In genomic region chr14:61730756-61731373, GRCh38 we compare ENCODE assay signal across 8 cellular contexts. TPM values are rescaled to one million over a fixed set of nuclear protein-coding genes. Genes with fewer than 3 reads are reported as not detected.
DNase-seq lines count a peak whose midpoint lies in the region; ATAC-seq and TF ChIP-seq lines count a peak whose summit lies in the region.

No MANE protein-coding gene starts in this region.

- H3K4me3 Mint-ChIP-seq in activated naive CD8-positive, alpha-beta T cell treated with anti-CD3 and anti-CD28 coated beads for 36 hours: no peak overlapping the region

- no peak overlapping the region for H3K9ac ChIP-seq in liver (ENCODE audit: low read depth in 1 of 2, low read length in 2 of 2)

- peaks cover 70% of the 10 kb centered on the region for H3K36me3 Mint-ChIP-seq in activated naive CD8-positive, alpha-beta T cell treated with anti-CD3 and anti-CD28 coated beads for 36 hours

- DNase-seq in A673 (ENCODE audit: low spot score): no peak
- DNase-seq in GM13977 (ENCODE audit: low spot score): no peak
- DNase-seq in activated naive CD8-positive, alpha-beta T cell treated with anti-CD3 and anti-CD28 coated beads for 36 hours: no peak
- no peak for DNase-seq in kidney glomerular epithelial cell (lab: John Stamatoyannopoulos, UW)
- no peak for DNase-seq in NCI-H226
- no peak for DNase-seq in effector memory CD4-positive, alpha-beta T cell

- H3K27me3 ChIP-seq in A673 (replicated peaks; ENCODE audit: insufficient read depth, low read depth, low read length, poor library complexity) (no peaks in the 10 kb centered on the region), liver (ENCODE audit: control insufficient read depth in 4 of 4, insufficient read depth in 4 of 4, low read length in 3 of 4) (no peaks in the 10 kb centered on the region)
- H3K27me3 ChIP-seq in effector memory CD4-positive, alpha-beta T cell (replicated peaks; ENCODE audit: control insufficient read depth, insufficient read depth, low read length, poor library complexity, severe bottlenecking): no peaks in the 10 kb centered on the region

- in situ Hi-C loops in GM13977 (cut with MboI; ENCODE audit: low pct_unique_long_range_greater_than_20kb, low sequenced_read_pairs, unreplicated experiment): loop anchor here (10.0 kb wide), 1 partner anchor 266 kb away; no protein-coding TSS in a partner anchor

- H3K4me1 ChIP-seq in A673 (ENCODE audit: insufficient read depth, low read length, poor library complexity, severe bottlenecking) (no peaks in the 10 kb centered on the region), liver (ENCODE audit: control insufficient read depth in 4 of 4, insufficient read depth in 4 of 4, low read length in 3 of 4) (peaks cover 0 to 2% (median 0%) of the 10 kb centered on the region in 4 donors)
- H3K4me1 ChIP-seq in effector memory CD4-positive, alpha-beta T cell (ENCODE audit: control insufficient read depth, insufficient read depth, low read length, poor library complexity, severe bottlenecking): no peaks in the 10 kb centered on the region

- H3K27me3 Mint-ChIP-seq in activated naive CD8-positive, alpha-beta T cell treated with anti-CD3 and anti-CD28 coated beads for 36 hours: no peaks in the 10 kb centered on the region

- no peak overlapping the region for H3K4me3 ChIP-seq in A673 (ENCODE audit: low read depth, low read length, poor library complexity, severe bottlenecking)
- H3K4me3 ChIP-seq in liver (ENCODE audit: low read depth in 1 of 3, low read length in 3 of 3): no peak overlapping the region
- no peak overlapping the region for H3K4me3 ChIP-seq in effector memory CD4-positive, alpha-beta T cell (ENCODE audit: insufficient read depth, low read depth, low read length, poor library complexity, severe bottlenecking)

- H3K9me3 ChIP-seq in A673 (ENCODE audit: low read depth, low read length, poor library complexity, severe bottlenecking) (no peaks in the 10 kb centered on the region), liver (ENCODE audit: control insufficient read depth in 4 of 4, low read length in 3 of 4) (no peaks in the 10 kb centered on the region)
- no peaks in the 10 kb centered on the region for H3K9me3 ChIP-seq in effector memory CD4-positive, alpha-beta T cell (ENCODE audit: control insufficient read depth, low read length)

- no peak for ATAC-seq in GM18867 (IDR thresholded peaks at IDR 0.05; ENCODE audit: unreplicated experiment)

- CTCF ChIA-PET in A673 (lab: Charles Lee): no interaction called here

- H3K27ac Mint-ChIP-seq in activated naive CD8-positive, alpha-beta T cell treated with anti-CD3 and anti-CD28 coated beads for 36 hours: peak overlapping the region; percentile 73

- H3K9me3 Mint-ChIP-seq in activated naive CD8-positive, alpha-beta T cell treated with anti-CD3 and anti-CD28 coated beads for 36 hours: no peaks in the 10 kb centered on the region

- intact Hi-C loops in A673 (cut with micrococcal nuclease; ENCODE audit: unreplicated experiment): loop anchor here (2.0 kb wide), 1 partner anchor 256 kb away; no protein-coding TSS in a partner anchor

- WGBS in liver: 71% methylated on average over 2 of the region's 2 CpGs

- H3K4me1 Mint-ChIP-seq in activated naive CD8-positive, alpha-beta T cell treated with anti-CD3 and anti-CD28 coated beads for 36 hours: peaks cover 58% of the 10 kb centered on the region

- TF ChIP-seq CTCF in A673 (conservative IDR thresholded peaks at IDR 0.05; ENCODE audit: low read depth, low read length) (peak; percentile 58; the same call in 1 of the 2 replicates), GM13977 (IDR thresholded peaks at IDR 0.05; ENCODE audit: extremely low read depth, insufficient read depth, missing control alignments) (peak; percentile 51), liver (IDR thresholded peaks at IDR 0.05; ENCODE audit: low read depth, low read length, missing input control) (peak; percentile 57)

- H3K27ac ChIP-seq in A673 (ENCODE audit: low read depth, low read length, poor library complexity, severe bottlenecking) (no peak overlapping the region), liver (ENCODE audit: low read depth in 1 of 2, low read length in 2 of 2) (peak overlapping the region in 1 of 2 donors; percentile 42)
- no peak overlapping the region for H3K27ac ChIP-seq in effector memory CD4-positive, alpha-beta T cell (ENCODE audit: insufficient read depth, low read length, poor library complexity, severe bottlenecking)

- H3K36me3 ChIP-seq in A673 (ENCODE audit: insufficient read depth, low read length, poor library complexity, severe bottlenecking) (peaks cover 85% of the 10 kb centered on the region), liver (ENCODE audit: control insufficient read depth in 4 of 4, insufficient read depth in 3 of 4, low read depth in 1 of 4, low read length in 3 of 4) (peaks cover 4 to 56% (median 49%) of the 10 kb centered on the region in 4 donors)
- peaks cover 51% of the 10 kb centered on the region for H3K36me3 ChIP-seq in effector memory CD4-positive, alpha-beta T cell (ENCODE audit: control insufficient read depth, insufficient read depth, low read length)

- no TSS peak for BruUV-seq in A673 (replicated peaks; lab: Mats Ljungman, UMichigan)

- POLR2A ChIA-PET in A673 (lab: Charles Lee; ENCODE audit: low non-redundant PET): interaction anchor here (0.7 kb wide), 1 partner anchor 116 kb away, joined by 4 read pairs; no protein-coding TSS in a partner anchor

- peak; percentile 85 to 87 for TF ChIP-seq RAD21 in liver (IDR thresholded peaks at IDR 0.05)

TF ChIP-seq in liver, 16 proteins besides CTCF, POLR2A, EP300 and RAD21:
- no peak for TF ChIP-seq FOXA1 (IDR thresholded peaks at IDR 0.05)
- TF ChIP-seq NR2F2 (IDR thresholded peaks at IDR 0.05): no peak

RNA-seq across cellular contexts. Expression of gene SNAPC1, which starts 31.4 kb away (rescaled TPM):
- total RNA-seq in A673 (2021) (11.9 and 13.8 TPM in 2 replicates), liver (1 to 10 TPM; 1.8 to 2.3 TPM)
- 10 to 100 TPM in 1 of 2 experiments, 1 to 10 TPM in 1; 9.2 to 10.2 TPM for total RNA-seq in activated naive CD8-positive, alpha-beta T cell treated with anti-CD3 and anti-CD28 coated beads for 36 hours
- polyA plus RNA-seq in liver: 1 to 10 TPM; 1.2 to 1.6 TPM

RNA-seq across cellular contexts. Expression of gene HIF1A, which starts 35.6 kb away (rescaled TPM):
- total RNA-seq in A673 (2021) (135 and 136 TPM in 2 replicates), liver (10 to 100 TPM; 53.6 to 79.2 TPM)
- 100 to 1,000 TPM; 157 to 158 TPM for total RNA-seq in activated naive CD8-positive, alpha-beta T cell treated with anti-CD3 and anti-CD28 coated beads for 36 hours
- polyA plus RNA-seq in liver: 10 to 100 TPM; 15.4 to 16.1 TPM
